In genomic region chr9:35035851-35036701, GRCh38 we compare ENCODE assay signal across 1 cellular context.
TF ChIP-seq lines count a peak whose summit lies in the region.

No MANE protein-coding gene starts in this region.

TF ChIP-seq in GM12878, 131 proteins besides CTCF, POLR2A, EP300 and RAD21:
- TF ChIP-seq BCLAF1 (IDR thresholded peaks at IDR 0.05) (no peak), YBX1 (IDR thresholded peaks at IDR 0.05) (no peak), CUX1 (IDR thresholded peaks at IDR 0.05; ENCODE audit: insufficient replicate concordance, low read depth, low read length) (no peak), IRF3 (IDR thresholded peaks at IDR 0.05) (no peak), SUPT20H (IDR thresholded peaks at IDR 0.05; ENCODE audit: borderline replicate concordance, control insufficient read depth, low read depth, low read length) (no peak), ZBTB40 (IDR thresholded peaks at IDR 0.05; ENCODE audit: borderline replicate concordance) (no peak), REST (IDR thresholded peaks at IDR 0.05; ENCODE audit: low read depth, low read length) (no peak), SIN3A (IDR thresholded peaks at IDR 0.05; ENCODE audit: low read depth, low read length) (no peak), CEBPZ (IDR thresholded peaks at IDR 0.05; ENCODE audit: low read depth, low read length) (no peak), MEF2B (IDR thresholded peaks at IDR 0.05; ENCODE audit: partially characterized antibody, poor library complexity, severe bottlenecking) (no peak), KLF5 (IDR thresholded peaks at IDR 0.05; ENCODE audit: partially characterized antibody) (no peak), CREB1 (IDR thresholded peaks at IDR 0.05; ENCODE audit: low read depth) (no peak), TAF1 (IDR thresholded peaks at IDR 0.05; ENCODE audit: borderline replicate concordance, low read depth, low read length) (no peak), MLLT1 (IDR thresholded peaks at IDR 0.05) (no peak), CHD4 (IDR thresholded peaks at IDR 0.05) (no peak)
